10 cellular contexts compared by ENCODE assay signal in the genomic region with DNA sequence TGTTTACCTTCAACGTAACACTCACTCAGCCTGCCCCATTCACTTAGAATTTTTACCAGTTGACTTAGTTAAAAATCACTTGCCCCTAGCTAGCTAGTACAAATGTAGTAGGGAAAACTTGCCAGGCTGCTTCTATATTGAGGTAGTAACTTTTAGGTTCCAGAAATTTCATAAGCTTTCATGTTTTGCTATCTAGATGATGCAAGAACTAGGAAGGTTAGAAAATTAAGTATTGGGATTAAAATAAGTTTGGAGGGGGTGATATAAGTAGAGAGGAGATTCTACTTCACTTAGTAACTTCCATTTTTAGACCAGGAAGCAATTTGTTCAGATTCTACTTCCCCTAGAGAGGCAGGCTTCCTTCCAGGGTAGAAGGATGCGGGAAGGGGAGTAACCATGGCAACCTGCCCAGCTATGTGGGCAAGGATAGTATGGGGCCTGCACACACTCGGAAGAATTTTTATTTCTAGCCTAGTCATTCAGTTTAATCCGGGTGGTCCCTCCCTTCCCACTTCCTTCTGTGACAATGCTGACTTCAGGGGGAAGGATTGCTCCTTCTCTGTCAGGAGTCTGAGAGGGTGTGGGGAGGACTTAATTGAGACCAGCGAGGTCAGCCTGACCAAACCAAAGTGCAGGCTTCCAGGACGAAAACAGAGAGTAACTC. TPM values are rescaled to one million over a fixed set of nuclear protein-coding genes. Genes with fewer than 3 reads are reported as not detected.
DNase-seq lines count a peak whose midpoint lies in the region; ATAC-seq, FAIRE-seq and TF ChIP-seq lines count a peak whose summit lies in the region.
"Had no signal": no experiment of that assay in that cellular context is flagged by ENCODE, and none has a peak within 500 bp of the region (broad histone marks: within the 10 kb centered on the region; RNA-seq: fewer than 3 reads in every experiment).

No MANE protein-coding gene starts in this region.

- H3K27me3 Mint-ChIP-seq in brain, result peaks cover 35% of the 10 kb centered on the region

- peak overlapping the region in 4 of 8 donors; percentile 51 to 71 (median 58) for H3K4me3 ChIP-seq in spleen
- no peak overlapping the region for H3K4me3 ChIP-seq in small intestine (ENCODE audit: low read depth in 1 of 2, low read length in 2 of 2)
- no peak overlapping the region for H3K4me3 ChIP-seq in BE2C (ENCODE audit: low read depth, low read length)

- H3K9me3 ChIP-seq in spleen, result no peaks in the 10 kb centered on the region
- H3K9me3 ChIP-seq in small intestine (ENCODE audit: control insufficient read depth, low read depth), result no peaks in the 10 kb centered on the region
- H3K9me3 ChIP-seq in BE2C, result no peaks in the 10 kb centered on the region

- 21 to 37% (median 32%) methylated on average over 6 of the region's 6 CpGs for WGBS in spleen, 5 donors
- 53 to 80% (median 69%) methylated on average over 6 of the region's 6 CpGs for WGBS in small intestine, 3 donors

- peaks cover 38% of the 10 kb centered on the region for H3K4me1 Mint-ChIP-seq in brain

- H3K36me3 Mint-ChIP-seq in brain, result no peaks in the 10 kb centered on the region

- H3K27me3 ChIP-seq in spleen (replicated peaks in 1 of 7), result peaks cover 0 to 22% (median 4%) of the 10 kb centered on the region in 7 donors
- peaks cover 0 to 2% of the 10 kb centered on the region in 2 donors for H3K27me3 ChIP-seq in small intestine (ENCODE audit: control insufficient read depth in 2 of 2, insufficient read depth in 2 of 2, low read length in 2 of 2)
- peaks cover 22% of the 10 kb centered on the region for H3K27me3 ChIP-seq in BE2C

- intact Hi-C loops in spleen (cut with DNase I; ENCODE audit: low total_unique reads), result no loop called here

- no peak for TF ChIP-seq CTCF in brain (conservative IDR thresholded peaks at IDR 0.05)
- no peak for TF ChIP-seq CTCF in spleen (IDR thresholded peaks at IDR 0.05 in 8 of 11, conservative IDR thresholded peaks at IDR 0.05 in 3 of 11)
- no peak for TF ChIP-seq CTCF in BE2C (IDR thresholded peaks at IDR 0.05; ENCODE audit: low read depth, low read length)

- no peaks in the 10 kb centered on the region for H3K9me3 Mint-ChIP-seq in brain

- no peak for TF ChIP-seq POLR2A in spleen (IDR thresholded peaks at IDR 0.05)

- H3K36me3 ChIP-seq in spleen (peaks cover 0 to 8% (median 0%) of the 10 kb centered on the region in 6 donors), small intestine (ENCODE audit: control insufficient read depth in 2 of 2, insufficient read depth in 2 of 2, low read length in 2 of 2) (no peaks in the 10 kb centered on the region), BE2C (no peaks in the 10 kb centered on the region)

- H3K27ac ChIP-seq in spleen (peak overlapping the region; percentile 24 to 88 (median 80)), small intestine (ENCODE audit: low read depth in 1 of 2, low read length in 1 of 2) (peak overlapping the region in 1 of 2 donors; percentile 43)
- H3K27ac ChIP-seq: KMS-11 had no signal

- H3K4me3 Mint-ChIP-seq in brain, result peak overlapping the region in 3 of 5 experiments; percentile 5 to 82 (median 63)

- H3K4me1 ChIP-seq in spleen (peaks cover 3 to 82% (median 33%) of the 10 kb centered on the region in 6 donors), small intestine (ENCODE audit: control insufficient read depth in 2 of 2, insufficient read depth in 1 of 2, low read depth in 1 of 2, low read length in 1 of 2) (no peaks in the 10 kb centered on the region), BE2C (no peaks in the 10 kb centered on the region)

- peak; percentile 90 for DNase-seq in H4 (ENCODE audit: low spot score)
- peak; percentile 91 for DNase-seq in kidney tubule cell (ENCODE audit: low spot score)
- no peak for DNase-seq in spleen
- DNase-seq in small intestine, result no peak
- no peak for DNase-seq in BE2C
- DNase-seq in NCI-H2081 (lab: John Stamatoyannopoulos, UW), result no peak
- DNase-seq: activated CD4-positive, alpha-beta T cell treated with anti-CD3 and anti-CD28 coated beads for 1 hour had no signal

- no peak for ATAC-seq in GM21576 (IDR thresholded peaks at IDR 0.05; ENCODE audit: unreplicated experiment)

- peak overlapping the region in 3 of 5 experiments; percentile 38 to 84 (median 81) for H3K27ac Mint-ChIP-seq in brain

- FAIRE-seq in small intestine (lab: Jason Lieb, UNC), result no peak

RNA-seq across cellular contexts. Expression of a gene that starts 4.2 kb away (rescaled TPM):
- 16.7 and 17.6 TPM in 2 replicates for total RNA-seq in H4 (2014; rRNA removed; shearing (Covaris generic))
- polyA plus RNA-seq in brain (ENCODE audit: insufficient read depth, low read depth, low replicate concordance), result 4.5 TPM
- 100 to 1,000 TPM in 6 of 7 donors, 10 to 100 TPM in 1; 62.9 to 206 (median 135) TPM for total RNA-seq in spleen
- 10 to 100 TPM; 19.4 to 44.7 (median 21.6) TPM for polyA plus RNA-seq in spleen
- 10 to 100 TPM in 1 of 3 donors, 1 to 10 TPM in 2; 1.1 to 11.6 (median 8.1) TPM for polyA plus RNA-seq in small intestine
- polyA plus RNA-seq in BE2C (2012; ENCODE audit: insufficient read depth, insufficient read length, low read depth), result not detected

RNA-seq across cellular contexts. Expression of a gene that starts 56.3 kb away (rescaled TPM):
- total RNA-seq in H4 (2014; rRNA removed; shearing (Covaris generic)), result not detected in 2 replicates
- polyA plus RNA-seq in brain (ENCODE audit: insufficient read depth, low read depth, low replicate concordance) (not detected), spleen (not detected), small intestine (not detected)
- under 1 TPM in 1 of 7 donors, not detected in 6; 0.55 TPM for total RNA-seq in spleen
- polyA plus RNA-seq in BE2C (2012; ENCODE audit: insufficient read depth, insufficient read length, low read depth), result not detected

Comparison
In these comparisons a context has a peak if more than half of its experiments do, and no peak if none do; other contexts are left out.
1. DNase-seq: peak in H4 (single experiment) and kidney tubule cell (single experiment); none in spleen (single experiment), small intestine (single experiment), BE2C (single experiment) and NCI-H2081 (0 of 2).